In genomic region chr15:39625856-39626255, GRCh38 we compare ENCODE assay signal across 1 cellular context.
TF ChIP-seq lines count a peak whose summit lies in the region.

No MANE protein-coding gene starts in this region.

TF ChIP-seq in IMR-90, 13 proteins besides CTCF, POLR2A, EP300 and RAD21:
- TF ChIP-seq RCOR1 (IDR thresholded peaks at IDR 0.05; ENCODE audit: insufficient replicate concordance, low read length) (no peak), SMC3 (IDR thresholded peaks at IDR 0.05; ENCODE audit: low read depth, low read length) (no peak), CHD1 (IDR thresholded peaks at IDR 0.05; ENCODE audit: low read depth, low read length) (no peak), ELK1 (IDR thresholded peaks at IDR 0.05; ENCODE audit: borderline replicate concordance, low read depth, low read length) (no peak), CEBPB (IDR thresholded peaks at IDR 0.05; ENCODE audit: low read depth, low read length) (no peak), NFE2L2 (IDR thresholded peaks at IDR 0.05; ENCODE audit: low read depth, low read length) (no peak), MXI1 (IDR thresholded peaks at IDR 0.05; ENCODE audit: borderline replicate concordance, low read depth, low read length) (no peak), FOS (IDR thresholded peaks at IDR 0.05; ENCODE audit: low read depth, low read length) (no peak), MAZ (IDR thresholded peaks at IDR 0.05; ENCODE audit: borderline replicate concordance, low read depth, low read length) (no peak), MAFK (IDR thresholded peaks at IDR 0.05; ENCODE audit: low read depth, low read length) (no peak), RFX5 (IDR thresholded peaks at IDR 0.05; ENCODE audit: low read depth, low read length) (no peak), BHLHE40 (IDR thresholded peaks at IDR 0.05; ENCODE audit: low read depth, low read length) (no peak)
- TF ChIP-seq, protein P1, sequence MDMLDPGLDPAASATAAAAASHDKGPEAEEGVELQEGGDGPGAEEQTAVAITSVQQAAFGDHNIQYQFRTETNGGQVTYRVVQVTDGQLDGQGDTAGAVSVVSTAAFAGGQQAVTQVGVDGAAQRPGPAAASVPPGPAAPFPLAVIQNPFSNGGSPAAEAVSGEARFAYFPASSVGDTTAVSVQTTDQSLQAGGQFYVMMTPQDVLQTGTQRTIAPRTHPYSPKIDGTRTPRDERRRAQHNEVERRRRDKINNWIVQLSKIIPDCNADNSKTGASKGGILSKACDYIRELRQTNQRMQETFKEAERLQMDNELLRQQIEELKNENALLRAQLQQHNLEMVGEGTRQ (IDR thresholded peaks at IDR 0.05; ENCODE audit: low read depth, low read length), result no peak; the same call in 1 of the 2 replicates
TF ChIP-seq in IMR-90: peak in this region for 0.
